In the genomic region with DNA sequence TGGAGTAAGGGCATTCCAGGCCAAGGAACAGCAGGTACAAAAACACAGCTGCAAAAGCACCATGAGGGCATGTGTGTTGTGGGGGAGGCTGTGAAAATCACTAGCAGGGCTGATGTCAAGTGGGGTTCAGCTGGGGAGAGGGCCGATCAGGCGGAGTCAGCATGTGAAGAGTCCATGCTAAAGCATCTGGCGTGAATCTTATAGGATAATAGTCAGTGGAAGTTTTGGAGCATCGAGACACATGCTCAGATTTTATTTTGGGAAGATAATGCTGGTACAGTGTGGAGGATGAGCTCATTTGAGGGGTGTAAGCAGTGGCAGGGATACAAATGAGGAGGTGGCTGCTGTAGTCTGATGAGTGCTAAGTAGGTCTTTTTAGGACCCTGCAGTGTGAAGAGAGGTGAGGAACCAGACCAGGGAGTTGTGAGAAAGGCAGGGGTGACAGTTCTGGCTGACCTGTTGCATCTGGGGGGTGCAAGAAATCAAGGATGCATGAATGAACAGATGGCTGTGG, we compare ENCODE assay signal across 2 cellular contexts.
TF ChIP-seq lines count a peak whose summit lies in the region.

No MANE protein-coding gene starts in this region.

TF ChIP-seq in HepG2, 621 proteins besides CTCF, POLR2A, EP300 and RAD21 (continues in another document):
- TF ChIP-seq, protein P1, sequence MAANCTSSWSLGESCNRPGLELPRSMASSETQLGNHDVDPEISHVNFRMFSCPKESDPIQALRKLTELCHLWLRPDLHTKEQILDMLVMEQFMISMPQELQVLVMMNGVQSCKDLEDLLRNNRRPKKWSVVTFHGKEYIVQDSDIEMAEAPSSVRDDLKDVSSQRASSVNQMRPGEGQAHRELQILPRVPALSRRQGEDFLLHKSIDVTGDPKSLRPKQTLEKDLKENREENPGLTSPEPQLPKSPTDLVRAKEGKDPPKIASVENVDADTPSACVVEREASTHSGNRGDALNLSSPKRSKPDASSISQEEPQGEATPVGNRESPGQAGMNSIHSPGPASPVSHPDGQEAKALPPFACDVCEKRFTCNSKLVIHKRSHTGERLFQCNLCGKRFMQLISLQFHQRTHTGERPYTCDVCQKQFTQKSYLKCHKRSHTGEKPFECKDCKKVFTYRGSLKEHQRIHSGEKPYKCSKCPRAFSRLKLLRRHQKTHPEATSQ (CRISPR knock-in tag; IDR thresholded peaks at IDR 0.05; ENCODE audit: borderline replicate concordance), result no peak
- TF ChIP-seq NFIB (CRISPR knock-in tag; IDR thresholded peaks at IDR 0.05; ENCODE audit: borderline replicate concordance) (0 out of 2 replicates have a peak, but pooled peaks have one; percentile 73), CAMTA2 (CRISPR knock-in tag; IDR thresholded peaks at IDR 0.05; ENCODE audit: borderline replicate concordance) (no peak), ESRRA (CRISPR knock-in tag; IDR thresholded peaks at IDR 0.05; ENCODE audit: low read depth) (no peak), ZNF274 (CRISPR knock-in tag; IDR thresholded peaks at IDR 0.05) (peak; percentile 55; the same call in 1 of the 2 replicates), TBP (CRISPR knock-in tag; IDR thresholded peaks at IDR 0.05) (0 out of 2 replicates have a peak, but pooled peaks have one; percentile 10), NFKB2 (CRISPR knock-in tag; IDR thresholded peaks at IDR 0.05; ENCODE audit: borderline replicate concordance) (no peak), KAT8 (CRISPR knock-in tag; IDR thresholded peaks at IDR 0.05) (no peak), ZNF724P (CRISPR knock-in tag; IDR thresholded peaks at IDR 0.05; ENCODE audit: borderline replicate concordance) (0 out of 2 replicates have a peak, but pooled peaks have one; percentile 33), MBD4 (IDR thresholded peaks at IDR 0.05; ENCODE audit: borderline replicate concordance, low read length) (peak; percentile 63; the same call in 1 of the 2 replicates), ZNF12 (CRISPR knock-in tag; IDR thresholded peaks at IDR 0.05) (0 out of 2 replicates have a peak, but pooled peaks have one; percentile 23), ARID2 (CRISPR knock-in tag; IDR thresholded peaks at IDR 0.05; ENCODE audit: borderline replicate concordance) (0 out of 2 replicates have a peak, but pooled peaks have one; percentile 54), ZZZ3 (CRISPR knock-in tag; IDR thresholded peaks at IDR 0.05; ENCODE audit: borderline replicate concordance) (no peak), ZNF788 (CRISPR knock-in tag; IDR thresholded peaks at IDR 0.05; ENCODE audit: borderline replicate concordance) (peak; percentile 43; the same call in 1 of the 2 replicates), GABPA (IDR thresholded peaks at IDR 0.05; ENCODE audit: low read depth, low read length) (no peak), GABPA (CRISPR knock-in tag; IDR thresholded peaks at IDR 0.05; ENCODE audit: low read depth) (peak; percentile 21; the same call in 1 of the 2 replicates), THAP11 (CRISPR knock-in tag; IDR thresholded peaks at IDR 0.05) (no peak), HDAC1 (CRISPR knock-in tag; IDR thresholded peaks at IDR 0.05) (no peak; the same call in 1 of the 2 replicates), ZNF629 (CRISPR knock-in tag; conservative IDR thresholded peaks at IDR 0.05) (no peak), PCBP2 (optimal IDR thresholded peaks at IDR 0.05; ENCODE audit: low read depth, low read length, poor library complexity, severe bottlenecking) (no peak), ZNF883 (CRISPR knock-in tag; IDR thresholded peaks at IDR 0.05; ENCODE audit: not compliant biosample characterization) (peak; percentile 23), NFYB (CRISPR knock-in tag; IDR thresholded peaks at IDR 0.05) (no peak), NFYC (CRISPR knock-in tag; IDR thresholded peaks at IDR 0.05) (no peak), KDM2A (CRISPR knock-in tag; IDR thresholded peaks at IDR 0.05; ENCODE audit: borderline replicate concordance, low read depth) (peak; percentile 39; the same call in 1 of the 2 replicates), ZNF546 (CRISPR knock-in tag; conservative IDR thresholded peaks at IDR 0.05) (no peak), ZBTB20 (CRISPR knock-in tag; IDR thresholded peaks at IDR 0.05; ENCODE audit: borderline replicate concordance, low read depth) (0 out of 2 replicates have a peak, but pooled peaks have one; percentile 18), PHF8 (CRISPR knock-in tag; IDR thresholded peaks at IDR 0.05) (no peak), ZC3H4 (CRISPR knock-in tag; IDR thresholded peaks at IDR 0.05; ENCODE audit: borderline replicate concordance) (peak; percentile 90; the same call in 1 of the 2 replicates), RBM22 (optimal IDR thresholded peaks at IDR 0.05; ENCODE audit: low read length) (peak; percentile 92)
- TF ChIP-seq, protein P2, sequence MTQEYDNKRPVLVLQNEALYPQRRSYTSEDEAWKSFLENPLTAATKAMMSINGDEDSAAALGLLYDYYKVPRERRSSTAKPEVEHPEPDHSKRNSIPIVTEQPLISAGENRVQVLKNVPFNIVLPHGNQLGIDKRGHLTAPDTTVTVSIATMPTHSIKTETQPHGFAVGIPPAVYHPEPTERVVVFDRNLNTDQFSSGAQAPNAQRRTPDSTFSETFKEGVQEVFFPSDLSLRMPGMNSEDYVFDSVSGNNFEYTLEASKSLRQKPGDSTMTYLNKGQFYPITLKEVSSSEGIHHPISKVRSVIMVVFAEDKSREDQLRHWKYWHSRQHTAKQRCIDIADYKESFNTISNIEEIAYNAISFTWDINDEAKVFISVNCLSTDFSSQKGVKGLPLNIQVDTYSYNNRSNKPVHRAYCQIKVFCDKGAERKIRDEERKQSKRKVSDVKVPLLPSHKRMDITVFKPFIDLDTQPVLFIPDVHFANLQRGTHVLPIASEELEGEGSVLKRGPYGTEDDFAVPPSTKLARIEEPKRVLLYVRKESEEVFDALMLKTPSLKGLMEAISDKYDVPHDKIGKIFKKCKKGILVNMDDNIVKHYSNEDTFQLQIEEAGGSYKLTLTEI (CRISPR knock-in tag; conservative IDR thresholded peaks at IDR 0.05), result no peak
- TF ChIP-seq, protein P3, sequence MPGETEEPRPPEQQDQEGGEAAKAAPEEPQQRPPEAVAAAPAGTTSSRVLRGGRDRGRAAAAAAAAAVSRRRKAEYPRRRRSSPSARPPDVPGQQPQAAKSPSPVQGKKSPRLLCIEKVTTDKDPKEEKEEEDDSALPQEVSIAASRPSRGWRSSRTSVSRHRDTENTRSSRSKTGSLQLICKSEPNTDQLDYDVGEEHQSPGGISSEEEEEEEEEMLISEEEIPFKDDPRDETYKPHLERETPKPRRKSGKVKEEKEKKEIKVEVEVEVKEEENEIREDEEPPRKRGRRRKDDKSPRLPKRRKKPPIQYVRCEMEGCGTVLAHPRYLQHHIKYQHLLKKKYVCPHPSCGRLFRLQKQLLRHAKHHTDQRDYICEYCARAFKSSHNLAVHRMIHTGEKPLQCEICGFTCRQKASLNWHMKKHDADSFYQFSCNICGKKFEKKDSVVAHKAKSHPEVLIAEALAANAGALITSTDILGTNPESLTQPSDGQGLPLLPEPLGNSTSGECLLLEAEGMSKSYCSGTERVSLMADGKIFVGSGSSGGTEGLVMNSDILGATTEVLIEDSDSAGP (CRISPR knock-in tag; IDR thresholded peaks at IDR 0.05; ENCODE audit: borderline replicate concordance), result peak; percentile 37; the same call in 1 of the 2 replicates

TF ChIP-seq in HEK293, 187 proteins besides CTCF, POLR2A, EP300 and RAD21:
- TF ChIP-seq ZNF266 (tag by site-specific recombination; IDR thresholded peaks at IDR 0.05; ENCODE audit: low read depth) (no peak), KLF7 (tag by site-specific recombination; IDR thresholded peaks at IDR 0.05; ENCODE audit: borderline replicate concordance) (no peak), SCRT1 (tag by site-specific recombination; IDR thresholded peaks at IDR 0.05; ENCODE audit: borderline replicate concordance) (peak; percentile 29; the same call in 1 of the 2 replicates), ZNF239 (tag by site-specific recombination; IDR thresholded peaks at IDR 0.05) (no peak), ZIC2 (tag by site-specific recombination; IDR thresholded peaks at IDR 0.05) (no peak), ZNF214 (tag by site-specific recombination; IDR thresholded peaks at IDR 0.05; ENCODE audit: borderline replicate concordance) (no peak), ZNF423 (tag by site-specific recombination; IDR thresholded peaks at IDR 0.05) (no peak), GLI2 (tag by site-specific recombination; IDR thresholded peaks at IDR 0.05; ENCODE audit: borderline replicate concordance, low read depth) (no peak), ZNF184 (tag by site-specific recombination; IDR thresholded peaks at IDR 0.05) (no peak), SCRT2 (tag by site-specific recombination; IDR thresholded peaks at IDR 0.05) (peak; percentile 84), TRIM28 (IDR thresholded peaks at IDR 0.05; ENCODE audit: borderline replicate concordance, low read length) (no peak)
- TF ChIP-seq, protein P4, sequence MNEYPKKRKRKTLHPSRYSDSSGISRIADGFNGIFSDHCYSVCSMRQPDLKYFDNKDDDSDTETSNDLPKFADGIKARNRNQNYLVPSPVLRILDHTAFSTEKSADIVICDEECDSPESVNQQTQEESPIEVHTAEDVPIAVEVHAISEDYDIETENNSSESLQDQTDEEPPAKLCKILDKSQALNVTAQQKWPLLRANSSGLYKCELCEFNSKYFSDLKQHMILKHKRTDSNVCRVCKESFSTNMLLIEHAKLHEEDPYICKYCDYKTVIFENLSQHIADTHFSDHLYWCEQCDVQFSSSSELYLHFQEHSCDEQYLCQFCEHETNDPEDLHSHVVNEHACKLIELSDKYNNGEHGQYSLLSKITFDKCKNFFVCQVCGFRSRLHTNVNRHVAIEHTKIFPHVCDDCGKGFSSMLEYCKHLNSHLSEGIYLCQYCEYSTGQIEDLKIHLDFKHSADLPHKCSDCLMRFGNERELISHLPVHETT (tag by site-specific recombination; IDR thresholded peaks at IDR 0.05), result no peak
- TF ChIP-seq, protein P5, sequence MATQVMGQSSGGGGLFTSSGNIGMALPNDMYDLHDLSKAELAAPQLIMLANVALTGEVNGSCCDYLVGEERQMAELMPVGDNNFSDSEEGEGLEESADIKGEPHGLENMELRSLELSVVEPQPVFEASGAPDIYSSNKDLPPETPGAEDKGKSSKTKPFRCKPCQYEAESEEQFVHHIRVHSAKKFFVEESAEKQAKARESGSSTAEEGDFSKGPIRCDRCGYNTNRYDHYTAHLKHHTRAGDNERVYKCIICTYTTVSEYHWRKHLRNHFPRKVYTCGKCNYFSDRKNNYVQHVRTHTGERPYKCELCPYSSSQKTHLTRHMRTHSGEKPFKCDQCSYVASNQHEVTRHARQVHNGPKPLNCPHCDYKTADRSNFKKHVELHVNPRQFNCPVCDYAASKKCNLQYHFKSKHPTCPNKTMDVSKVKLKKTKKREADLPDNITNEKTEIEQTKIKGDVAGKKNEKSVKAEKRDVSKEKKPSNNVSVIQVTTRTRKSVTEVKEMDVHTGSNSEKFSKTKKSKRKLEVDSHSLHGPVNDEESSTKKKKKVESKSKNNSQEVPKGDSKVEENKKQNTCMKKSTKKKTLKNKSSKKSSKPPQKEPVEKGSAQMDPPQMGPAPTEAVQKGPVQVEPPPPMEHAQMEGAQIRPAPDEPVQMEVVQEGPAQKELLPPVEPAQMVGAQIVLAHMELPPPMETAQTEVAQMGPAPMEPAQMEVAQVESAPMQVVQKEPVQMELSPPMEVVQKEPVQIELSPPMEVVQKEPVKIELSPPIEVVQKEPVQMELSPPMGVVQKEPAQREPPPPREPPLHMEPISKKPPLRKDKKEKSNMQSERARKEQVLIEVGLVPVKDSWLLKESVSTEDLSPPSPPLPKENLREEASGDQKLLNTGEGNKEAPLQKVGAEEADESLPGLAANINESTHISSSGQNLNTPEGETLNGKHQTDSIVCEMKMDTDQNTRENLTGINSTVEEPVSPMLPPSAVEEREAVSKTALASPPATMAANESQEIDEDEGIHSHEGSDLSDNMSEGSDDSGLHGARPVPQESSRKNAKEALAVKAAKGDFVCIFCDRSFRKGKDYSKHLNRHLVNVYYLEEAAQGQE (tag by site-specific recombination; IDR thresholded peaks at IDR 0.05), result no peak
